ENCODE assay signal across 19 cellular contexts in genomic region chr12:91316825-91317224, GRCh38.
DNase-seq lines count a peak whose midpoint lies in the region; ATAC-seq, FAIRE-seq and TF ChIP-seq lines count a peak whose summit lies in the region.
"Had no signal": no experiment of that assay in that cellular context is flagged by ENCODE, and none has a peak within 500 bp of the region (broad histone marks: within the 10 kb centered on the region; RNA-seq: fewer than 3 reads in every experiment).

No MANE protein-coding gene starts in this region.

- H4K20me1 ChIP-seq in SK-N-SH (ENCODE audit: insufficient read depth) (no peaks in the 10 kb centered on the region), astrocyte (ENCODE audit: insufficient read depth, low read length) (no peaks in the 10 kb centered on the region), PC-9 (ENCODE audit: insufficient read depth) (no peaks in the 10 kb centered on the region)

- H3K4me3 Mint-ChIP-seq in astrocyte (ENCODE audit: unreplicated experiment): no peak overlapping the region
- H3K4me3 Mint-ChIP-seq: activated T-helper 17 cell treated with anti-CD3 and anti-CD28 coated beads, Interleukin-2, amount 50 U/mL, for 72 hours; naive thymus-derived CD8-positive, alpha-beta T cell; T-helper 2 cell treated with Interferon-gamma antibody and Interleukin-4, amounts not matched to agents 5 μg/mL and 100 μg/mL, for 36 hours had no signal

- H3K27me3 ChIP-seq in SK-N-SH (ENCODE audit: insufficient read depth) (no peaks in the 10 kb centered on the region), astrocyte (ENCODE audit: insufficient read depth, low read length) (no peaks in the 10 kb centered on the region), left ventricle myocardium inferior (ENCODE audit: low read depth) (no peaks in the 10 kb centered on the region), uterus (no peaks in the 10 kb centered on the region), PC-9 (ENCODE audit: insufficient read depth, low read depth) (no peaks in the 10 kb centered on the region)
- H3K27me3 ChIP-seq: SJCRH30 had no signal

- H3K27ac ChIP-seq in SK-N-SH (ENCODE audit: low read depth in 2 of 2, low read length in 1 of 2) (peak overlapping the region in 1 of 2 experiments; percentile 85; a peak in 1 of 4 replicates), astrocyte (ENCODE audit: low read depth, low read length) (no peak overlapping the region), left ventricle myocardium inferior (replicated peaks) (peak overlapping the region; percentile 56), uterus (peak overlapping the region; percentile 33 to 60), PC-9 (no peak overlapping the region)
- H3K27ac ChIP-seq: 22Rv1, SJCRH30 had no signal

- H3K9me3 ChIP-seq in SK-N-SH (no peaks in the 10 kb centered on the region), astrocyte (ENCODE audit: insufficient read depth, low read depth, low read length) (no peaks in the 10 kb centered on the region), left ventricle myocardium inferior (replicated peaks) (no peaks in the 10 kb centered on the region), uterus (no peaks in the 10 kb centered on the region), PC-9 (ENCODE audit: insufficient read depth, low read depth) (no peaks in the 10 kb centered on the region)
- H3K9me3 ChIP-seq: SJCRH30 had no signal

- no peak for TF ChIP-seq CTCF in SK-N-SH (IDR thresholded peaks at IDR 0.05)
- TF ChIP-seq CTCF in astrocyte (IDR thresholded peaks at IDR 0.05; ENCODE audit: insufficient read depth, low read depth, low read length): no peak
- TF ChIP-seq CTCF in left ventricle myocardium inferior (IDR thresholded peaks at IDR 0.05; ENCODE audit: borderline replicate concordance): no peak
- TF ChIP-seq CTCF in uterus (IDR thresholded peaks at IDR 0.05): no peak
- TF ChIP-seq CTCF in PC-9 (conservative IDR thresholded peaks at IDR 0.05): no peak

- TF ChIP-seq POLR2A in uterus (IDR thresholded peaks at IDR 0.05): no peak

- H3F3A ChIP-seq in SK-N-SH (replicated peaks; ENCODE audit: insufficient read depth) (no peaks in the 10 kb centered on the region), PC-9 (ENCODE audit: insufficient read depth, low read depth) (no peaks in the 10 kb centered on the region)

- no peak overlapping the region for H3K9ac ChIP-seq in SK-N-SH
- no peak overlapping the region for H3K9ac ChIP-seq in astrocyte (ENCODE audit: low read length)

- no peak overlapping the region for H3K27ac Mint-ChIP-seq in astrocyte (ENCODE audit: unreplicated experiment)
- H3K27ac Mint-ChIP-seq: activated T-helper 17 cell treated with anti-CD3 and anti-CD28 coated beads, Interleukin-2, amount 50 U/mL, for 72 hours; naive thymus-derived CD8-positive, alpha-beta T cell; T-helper 2 cell treated with Interferon-gamma antibody and Interleukin-4, amounts not matched to agents 5 μg/mL and 100 μg/mL, for 36 hours had no signal

- H3K4me1 Mint-ChIP-seq in astrocyte (ENCODE audit: low read depth, unreplicated experiment): no peaks in the 10 kb centered on the region
- H3K4me1 Mint-ChIP-seq: activated T-helper 17 cell treated with anti-CD3 and anti-CD28 coated beads, Interleukin-2, amount 50 U/mL, for 72 hours; naive thymus-derived CD8-positive, alpha-beta T cell had no signal

- no peak overlapping the region for H3K4me3 ChIP-seq in SK-N-SH (ENCODE audit: low read depth in 2 of 2, low read length in 1 of 2)
- H3K4me3 ChIP-seq in astrocyte (ENCODE audit: insufficient read depth, low read depth, low read length): no peak overlapping the region
- no peak overlapping the region for H3K4me3 ChIP-seq in left ventricle myocardium inferior
- no peak overlapping the region for H3K4me3 ChIP-seq in uterus
- H3K4me3 ChIP-seq in PC-9: no peak overlapping the region
- H3K4me3 ChIP-seq: lung, SJCRH30, skin epidermis had no signal

- ATAC-seq in SK-N-SH treated with all-trans-retinoic acid at 6 μM for 48 hours: peak; percentile 24; the same call in 1 of the 3 replicates
- ATAC-seq: activated T-helper 17 cell treated with anti-CD3 and anti-CD28 coated beads, Interleukin-2, amount 50 U/mL, for 72 hours; naive thymus-derived CD8-positive, alpha-beta T cell had no signal

- H3K4me2 ChIP-seq in SK-N-SH (no peak overlapping the region), astrocyte (ENCODE audit: low read length) (no peak overlapping the region), PC-9 (no peak overlapping the region)

- H3K4me1 ChIP-seq in SK-N-SH (ENCODE audit: control insufficient read depth in 1 of 2, insufficient read depth in 2 of 2, low read depth in 1 of 2, low read length in 1 of 2) (no peaks in the 10 kb centered on the region; a peak in 1 of 4 replicates), astrocyte (ENCODE audit: insufficient read depth, low read length) (no peaks in the 10 kb centered on the region), left ventricle myocardium inferior (no peaks in the 10 kb centered on the region), uterus (no peaks in the 10 kb centered on the region), PC-9 (replicated peaks; ENCODE audit: insufficient read depth) (no peaks in the 10 kb centered on the region)

- H3K79me2 ChIP-seq in SK-N-SH (ENCODE audit: insufficient read depth) (no peaks in the 10 kb centered on the region), astrocyte (ENCODE audit: insufficient read depth, low read length) (no peaks in the 10 kb centered on the region), PC-9 (ENCODE audit: low read depth) (no peaks in the 10 kb centered on the region)

- TF ChIP-seq EP300 in SK-N-SH (IDR thresholded peaks at IDR 0.05; ENCODE audit: borderline replicate concordance in 1 of 2, low read depth in 1 of 2, low read length in 1 of 2): no peak

- H3K27me3 Mint-ChIP-seq in astrocyte (ENCODE audit: low read depth, unreplicated experiment): no peaks in the 10 kb centered on the region

- CTCF ChIA-PET in SK-N-SH (lab: Yijun Ruan, JAX) (interaction anchor here (1.6 to 3.8 kb wide), 3 partner anchors 9 to 139 kb away, joined by 4 to 22 read pairs (median 6); no protein-coding TSS in a partner anchor), PC-9 (lab: Charles Lee) (no interaction called here)

- H3K36me3 ChIP-seq in SK-N-SH (replicated peaks in 1 of 2; ENCODE audit: control insufficient read depth in 1 of 2, insufficient read depth in 2 of 2, low read length in 1 of 2): no peaks in the 10 kb centered on the region
- H3K36me3 ChIP-seq in astrocyte (ENCODE audit: insufficient read depth, low read length): no peaks in the 10 kb centered on the region
- H3K36me3 ChIP-seq in left ventricle myocardium inferior: no peaks in the 10 kb centered on the region
- no peaks in the 10 kb centered on the region for H3K36me3 ChIP-seq in uterus
- no peaks in the 10 kb centered on the region for H3K36me3 ChIP-seq in PC-9 (ENCODE audit: low read depth)
- H3K36me3 ChIP-seq: SJCRH30 had no signal

- no peaks in the 10 kb centered on the region for H3K9me2 ChIP-seq in SK-N-SH
- H3K9me2 ChIP-seq in PC-9 (ENCODE audit: insufficient read depth): peaks cover 4% of the 10 kb centered on the region; the same call in 1 of the 2 replicates

- no peaks in the 10 kb centered on the region for H3K9me3 Mint-ChIP-seq in astrocyte (ENCODE audit: unreplicated experiment)
- H3K9me3 Mint-ChIP-seq: T-helper 2 cell treated with Interferon-gamma antibody and Interleukin-4, amounts not matched to agents 5 μg/mL and 100 μg/mL, for 36 hours had no signal

- intact Hi-C loops in left ventricle myocardium inferior (cut with micrococcal nuclease) (no loop called here), uterus (cut with DNase I; ENCODE audit: low total_unique reads) (no loop called here), PC-9 (cut with micrococcal nuclease; ENCODE audit: unreplicated experiment) (no loop called here)

- no peaks in the 10 kb centered on the region for H3K36me3 Mint-ChIP-seq in astrocyte (ENCODE audit: low read depth, unreplicated experiment)

- 54% methylated on average over 2 of the region's 2 CpGs for WGBS in SK-N-SH (ENCODE audit: low lambda C conversion rate)

- TF ChIP-seq RAD21 in SK-N-SH (IDR thresholded peaks at IDR 0.05; ENCODE audit: low read length): no peak

- BruUV-seq in PC-9 (replicated peaks; lab: Mats Ljungman, UMichigan): no TSS peak

- DNase-seq in SK-N-SH (no peak), astrocyte (ENCODE audit: low read depth) (peak; percentile 30), left ventricle myocardium inferior (no peak), uterus (no peak), PC-9 (no peak), iPS-NIHi7 (ENCODE audit: extremely low spot score) (no peak), mucosa of gallbladder (ENCODE audit: low spot score) (no peak)
- DNase-seq: DMS153; naive thymus-derived CD8-positive, alpha-beta T cell; NCI-H1436; NCI-H748 treated with DMSO at 0.1 percent for 48 hours; SJCRH30; stimulated activated CD4-positive, alpha-beta T cell treated with anti-CD3 and anti-CD28 coated beads, Interleukin-4, amount 100 ng/mL, for 1 hour had no signal

- no peak overlapping the region for H2AFZ ChIP-seq in SK-N-SH (ENCODE audit: low read depth)
- H2AFZ ChIP-seq in astrocyte (ENCODE audit: low read depth, low read length): no peak overlapping the region
- no peak overlapping the region for H2AFZ ChIP-seq in PC-9

- FAIRE-seq in astrocyte (lab: Jason Lieb, UNC): no peak

- POLR2A ChIA-PET in SK-N-SH (lab: Yijun Ruan, JAX) (no interaction called here), PC-9 (lab: Charles Lee; ENCODE audit: unreplicated experiment) (no interaction called here)

TF ChIP-seq in SK-N-SH treated with all-trans-retinoic acid at 6 μM for 48 hours, 23 proteins besides CTCF, POLR2A, EP300 and RAD21:
- 0 out of 2 replicates have a peak, but pooled peaks have one; percentile 19 for TF ChIP-seq TOX (CRISPR knock-in tag; IDR thresholded peaks at IDR 0.05; ENCODE audit: borderline replicate concordance)
- TF ChIP-seq GLIS3 (CRISPR knock-in tag; IDR thresholded peaks at IDR 0.05): no peak

TF ChIP-seq in SK-N-SH, 30 proteins besides CTCF, POLR2A, EP300 and RAD21 (continues in another document):
- no peak for TF ChIP-seq RFX5 (IDR thresholded peaks at IDR 0.05; ENCODE audit: low read length)

Comparison
In these comparisons a context has a peak if more than half of its experiments do, and no peak if none do; other contexts are left out.
1. H3K27ac ChIP-seq: peak in left ventricle myocardium inferior (single experiment) and uterus (2 of 2); none in astrocyte (single experiment) and PC-9 (single experiment).